ENCODE assay signal across 1 cellular context in the genomic region with DNA sequence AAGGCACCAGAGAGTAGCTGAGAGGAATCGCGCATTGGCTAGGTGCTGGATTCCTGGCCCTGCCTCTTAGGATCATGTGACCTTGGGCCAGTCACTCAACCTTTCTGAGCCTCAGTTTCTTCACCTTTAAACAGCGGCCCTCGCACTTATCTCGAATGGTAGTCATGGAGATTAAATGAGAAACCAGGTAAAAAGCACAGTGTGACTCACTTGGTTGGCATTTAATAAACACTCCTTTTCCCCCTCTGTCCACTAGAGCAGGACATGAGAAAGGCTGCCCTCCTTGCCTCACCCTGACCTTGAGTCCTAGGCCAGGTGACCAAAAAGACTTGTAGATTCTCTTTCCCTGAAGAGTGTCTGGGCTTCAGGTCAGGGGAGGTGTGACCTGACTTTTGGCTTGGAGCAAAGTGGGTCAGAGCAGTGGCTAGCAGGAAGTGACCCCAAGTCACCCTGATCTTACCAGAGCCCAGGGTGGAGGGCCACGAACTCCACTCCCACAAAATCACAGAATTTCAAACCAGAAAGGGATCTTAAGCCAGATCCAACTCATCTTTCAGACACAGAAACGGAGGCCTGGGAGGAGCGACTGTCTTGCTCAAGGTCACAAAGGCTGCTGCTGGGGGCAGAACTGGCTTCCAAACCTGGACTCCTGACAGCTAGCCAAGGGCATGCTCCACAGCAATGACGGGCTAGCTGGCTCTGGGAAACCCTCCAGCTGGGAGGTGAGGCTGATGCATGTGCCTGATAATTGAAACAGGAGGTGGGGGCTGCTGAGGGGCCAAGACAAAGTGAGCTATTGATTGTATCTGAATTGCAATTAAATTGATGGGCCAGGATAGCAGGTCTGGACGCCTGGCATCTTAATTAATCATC.
A peak's percentile ranks its signal among the peaks of the same experiment; 100 is the strongest.
TF ChIP-seq lines count a peak whose summit lies in the region.

No MANE protein-coding gene starts in this region.

TF ChIP-seq in SK-N-SH, 30 proteins besides CTCF, POLR2A, EP300 and RAD21 (continued from another document):
- TF ChIP-seq, protein P1, sequence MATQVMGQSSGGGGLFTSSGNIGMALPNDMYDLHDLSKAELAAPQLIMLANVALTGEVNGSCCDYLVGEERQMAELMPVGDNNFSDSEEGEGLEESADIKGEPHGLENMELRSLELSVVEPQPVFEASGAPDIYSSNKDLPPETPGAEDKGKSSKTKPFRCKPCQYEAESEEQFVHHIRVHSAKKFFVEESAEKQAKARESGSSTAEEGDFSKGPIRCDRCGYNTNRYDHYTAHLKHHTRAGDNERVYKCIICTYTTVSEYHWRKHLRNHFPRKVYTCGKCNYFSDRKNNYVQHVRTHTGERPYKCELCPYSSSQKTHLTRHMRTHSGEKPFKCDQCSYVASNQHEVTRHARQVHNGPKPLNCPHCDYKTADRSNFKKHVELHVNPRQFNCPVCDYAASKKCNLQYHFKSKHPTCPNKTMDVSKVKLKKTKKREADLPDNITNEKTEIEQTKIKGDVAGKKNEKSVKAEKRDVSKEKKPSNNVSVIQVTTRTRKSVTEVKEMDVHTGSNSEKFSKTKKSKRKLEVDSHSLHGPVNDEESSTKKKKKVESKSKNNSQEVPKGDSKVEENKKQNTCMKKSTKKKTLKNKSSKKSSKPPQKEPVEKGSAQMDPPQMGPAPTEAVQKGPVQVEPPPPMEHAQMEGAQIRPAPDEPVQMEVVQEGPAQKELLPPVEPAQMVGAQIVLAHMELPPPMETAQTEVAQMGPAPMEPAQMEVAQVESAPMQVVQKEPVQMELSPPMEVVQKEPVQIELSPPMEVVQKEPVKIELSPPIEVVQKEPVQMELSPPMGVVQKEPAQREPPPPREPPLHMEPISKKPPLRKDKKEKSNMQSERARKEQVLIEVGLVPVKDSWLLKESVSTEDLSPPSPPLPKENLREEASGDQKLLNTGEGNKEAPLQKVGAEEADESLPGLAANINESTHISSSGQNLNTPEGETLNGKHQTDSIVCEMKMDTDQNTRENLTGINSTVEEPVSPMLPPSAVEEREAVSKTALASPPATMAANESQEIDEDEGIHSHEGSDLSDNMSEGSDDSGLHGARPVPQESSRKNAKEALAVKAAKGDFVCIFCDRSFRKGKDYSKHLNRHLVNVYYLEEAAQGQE (IDR thresholded peaks at IDR 0.05; ENCODE audit: low read depth, low read length): no peak
- TF ChIP-seq EZH2phosphoT487 (IDR thresholded peaks at IDR 0.05; ENCODE audit: borderline replicate concordance, low read depth) (no peak), TCF12 (IDR thresholded peaks at IDR 0.05) (no peak), TEAD4 (IDR thresholded peaks at IDR 0.05; ENCODE audit: borderline replicate concordance, insufficient read depth) (no peak), FOXM1 (IDR thresholded peaks at IDR 0.05; ENCODE audit: low read depth) (no peak), FOXJ3 (CRISPR knock-in tag; IDR thresholded peaks at IDR 0.05) (peak; percentile 66; the same call in 1 of the 2 replicates), NFIC (IDR thresholded peaks at IDR 0.05; ENCODE audit: borderline replicate concordance) (no peak), FOSL2 (IDR thresholded peaks at IDR 0.05; ENCODE audit: borderline replicate concordance, low read depth) (no peak), GABPA (IDR thresholded peaks at IDR 0.05; ENCODE audit: low read depth) (no peak), YY1 (IDR thresholded peaks at IDR 0.05; ENCODE audit: low read depth) (no peak), TAF1 (IDR thresholded peaks at IDR 0.05; ENCODE audit: borderline replicate concordance, low read depth, low read length) (no peak), RCOR1 (IDR thresholded peaks at IDR 0.05; ENCODE audit: low read length) (peak; percentile 83), SIN3A (IDR thresholded peaks at IDR 0.05; ENCODE audit: borderline replicate concordance, low read depth, low read length) (no peak), MXI1 (IDR thresholded peaks at IDR 0.05; ENCODE audit: low read depth, low read length) (peak; percentile 98), RXRA (IDR thresholded peaks at IDR 0.05; ENCODE audit: borderline replicate concordance, low read depth) (no peak), ELF1 (IDR thresholded peaks at IDR 0.05) (no peak)
- TF ChIP-seq, protein P2, sequence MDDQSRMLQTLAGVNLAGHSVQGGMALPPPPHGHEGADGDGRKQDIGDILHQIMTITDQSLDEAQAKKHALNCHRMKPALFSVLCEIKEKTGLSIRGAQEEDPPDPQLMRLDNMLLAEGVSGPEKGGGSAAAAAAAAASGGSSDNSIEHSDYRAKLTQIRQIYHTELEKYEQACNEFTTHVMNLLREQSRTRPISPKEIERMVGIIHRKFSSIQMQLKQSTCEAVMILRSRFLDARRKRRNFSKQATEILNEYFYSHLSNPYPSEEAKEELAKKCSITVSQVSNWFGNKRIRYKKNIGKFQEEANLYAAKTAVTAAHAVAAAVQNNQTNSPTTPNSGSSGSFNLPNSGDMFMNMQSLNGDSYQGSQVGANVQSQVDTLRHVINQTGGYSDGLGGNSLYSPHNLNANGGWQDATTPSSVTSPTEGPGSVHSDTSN (IDR thresholded peaks at IDR 0.05): 0 out of 2 replicates have a peak, but pooled peaks have one; percentile 10
- TF ChIP-seq, protein P3, sequence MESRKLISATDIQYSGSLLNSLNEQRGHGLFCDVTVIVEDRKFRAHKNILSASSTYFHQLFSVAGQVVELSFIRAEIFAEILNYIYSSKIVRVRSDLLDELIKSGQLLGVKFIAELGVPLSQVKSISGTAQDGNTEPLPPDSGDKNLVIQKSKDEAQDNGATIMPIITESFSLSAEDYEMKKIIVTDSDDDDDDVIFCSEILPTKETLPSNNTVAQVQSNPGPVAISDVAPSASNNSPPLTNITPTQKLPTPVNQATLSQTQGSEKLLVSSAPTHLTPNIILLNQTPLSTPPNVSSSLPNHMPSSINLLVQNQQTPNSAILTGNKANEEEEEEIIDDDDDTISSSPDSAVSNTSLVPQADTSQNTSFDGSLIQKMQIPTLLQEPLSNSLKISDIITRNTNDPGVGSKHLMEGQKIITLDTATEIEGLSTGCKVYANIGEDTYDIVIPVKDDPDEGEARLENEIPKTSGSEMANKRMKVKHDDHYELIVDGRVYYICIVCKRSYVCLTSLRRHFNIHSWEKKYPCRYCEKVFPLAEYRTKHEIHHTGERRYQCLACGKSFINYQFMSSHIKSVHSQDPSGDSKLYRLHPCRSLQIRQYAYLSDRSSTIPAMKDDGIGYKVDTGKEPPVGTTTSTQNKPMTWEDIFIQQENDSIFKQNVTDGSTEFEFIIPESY (IDR thresholded peaks at IDR 0.05; ENCODE audit: borderline replicate concordance, low read depth): no peak
- TF ChIP-seq, protein P4, sequence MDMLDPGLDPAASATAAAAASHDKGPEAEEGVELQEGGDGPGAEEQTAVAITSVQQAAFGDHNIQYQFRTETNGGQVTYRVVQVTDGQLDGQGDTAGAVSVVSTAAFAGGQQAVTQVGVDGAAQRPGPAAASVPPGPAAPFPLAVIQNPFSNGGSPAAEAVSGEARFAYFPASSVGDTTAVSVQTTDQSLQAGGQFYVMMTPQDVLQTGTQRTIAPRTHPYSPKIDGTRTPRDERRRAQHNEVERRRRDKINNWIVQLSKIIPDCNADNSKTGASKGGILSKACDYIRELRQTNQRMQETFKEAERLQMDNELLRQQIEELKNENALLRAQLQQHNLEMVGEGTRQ (IDR thresholded peaks at IDR 0.05; ENCODE audit: borderline replicate concordance, low read depth, low read length): no peak
- TF ChIP-seq, protein P5, sequence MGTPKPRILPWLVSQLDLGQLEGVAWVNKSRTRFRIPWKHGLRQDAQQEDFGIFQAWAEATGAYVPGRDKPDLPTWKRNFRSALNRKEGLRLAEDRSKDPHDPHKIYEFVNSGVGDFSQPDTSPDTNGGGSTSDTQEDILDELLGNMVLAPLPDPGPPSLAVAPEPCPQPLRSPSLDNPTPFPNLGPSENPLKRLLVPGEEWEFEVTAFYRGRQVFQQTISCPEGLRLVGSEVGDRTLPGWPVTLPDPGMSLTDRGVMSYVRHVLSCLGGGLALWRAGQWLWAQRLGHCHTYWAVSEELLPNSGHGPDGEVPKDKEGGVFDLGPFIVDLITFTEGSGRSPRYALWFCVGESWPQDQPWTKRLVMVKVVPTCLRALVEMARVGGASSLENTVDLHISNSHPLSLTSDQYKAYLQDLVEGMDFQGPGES (IDR thresholded peaks at IDR 0.05; ENCODE audit: low read depth, low read length): no peak
TF ChIP-seq in SK-N-SH: peak in this region for 8.
